Comparison of ENCODE assay signal across 18 cellular contexts in the genomic region with DNA sequence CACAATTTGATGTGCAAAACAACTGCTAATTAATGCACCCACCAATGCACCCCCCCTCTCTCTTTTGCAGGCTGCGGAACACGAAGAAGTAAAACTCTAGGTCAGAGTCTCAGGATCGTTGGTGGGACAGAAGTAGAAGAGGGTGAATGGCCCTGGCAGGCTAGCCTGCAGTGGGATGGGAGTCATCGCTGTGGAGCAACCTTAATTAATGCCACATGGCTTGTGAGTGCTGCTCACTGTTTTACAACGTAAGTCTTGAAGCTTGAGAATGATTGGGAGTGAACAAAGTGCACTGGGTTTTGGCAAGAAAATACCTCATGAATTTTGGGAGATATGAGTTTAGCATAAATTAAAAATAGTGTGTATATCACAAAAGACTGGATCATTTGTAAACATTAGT. TPM values are rescaled to one million over a fixed set of nuclear protein-coding genes. Genes with fewer than 3 reads are reported as not detected.
"Had no signal": no experiment of that assay in that cellular context is flagged by ENCODE, and none has a peak within 500 bp of the region (broad histone marks: within the 10 kb centered on the region; RNA-seq: fewer than 3 reads in every experiment).

No MANE protein-coding gene starts in this region.

- H3K4me3 ChIP-seq: breast epithelium, prostate gland, smooth muscle cell, suprapubic skin had no signal

- ATAC-seq: effector memory CD8-positive, alpha-beta T cell; right cardiac atrium had no signal

- H3K4me2 ChIP-seq: smooth muscle cell had no signal

- H3K27ac ChIP-seq: breast epithelium, epithelial cell of prostate, prostate gland, suprapubic skin had no signal

- DNase-seq: activated CD4-positive, CD25-positive, alpha-beta regulatory T cell treated with anti-CD3 and anti-CD28 coated beads, Interleukin-2, amount 50 U/mL, for 72 hours; activated naive CD4-positive, alpha-beta T cell; activated naive CD8-positive, alpha-beta T cell treated with anti-CD3 and anti-CD28 coated beads, Interleukin-2, amount 10 ng/mL, durations not matched to agents 7 days and 5 days; anterior cingulate cortex; effector memory CD8-positive, alpha-beta T cell; foreskin melanocyte; nephron progenitor cell; right cardiac atrium; stimulated activated CD4-positive, alpha-beta T cell treated with anti-CD3 and anti-CD28 coated beads, Interleukin-4, amount 100 ng/mL, for 4 hours; stimulated activated CD8-positive, alpha-beta memory T cell treated with anti-CD3 and anti-CD28 coated beads, Interleukin-4, amount 100 ng/mL, for 48 hours; stimulated activated naive CD4-positive, alpha-beta T cell treated with Interleukin-2 at 50 U/mL for 16 hours; trophoblast cell had no signal

- H3K27me3 ChIP-seq: breast epithelium, suprapubic skin had no signal

- H3K9me3 ChIP-seq: breast epithelium, prostate gland, suprapubic skin had no signal

- H3K4me1 ChIP-seq: breast epithelium, prostate gland, suprapubic skin had no signal

- H3K36me3 ChIP-seq: breast epithelium, prostate gland, suprapubic skin had no signal

RNA-seq across cellular contexts. Expression of a gene that starts 28.9 kb away (rescaled TPM):
- polyA plus RNA-seq: liver, right cardiac atrium had no signal
